ENCODE assay signal across 15 cellular contexts in genomic region chr22:31093956-31094622, GRCh38. TPM values are rescaled to one million over a fixed set of nuclear protein-coding genes. Genes with fewer than 3 reads are reported as not detected.
DNase-seq lines count a peak whose midpoint lies in the region; ATAC-seq and TF ChIP-seq lines count a peak whose summit lies in the region.
"Had no signal": no experiment of that assay in that cellular context is flagged by ENCODE, and none has a peak within 500 bp of the region (broad histone marks: within the 10 kb centered on the region; RNA-seq: fewer than 3 reads in every experiment).

No MANE protein-coding gene starts in this region.

- H3K4me1 ChIP-seq in body of pancreas (peaks cover 12% of the 10 kb centered on the region), right cardiac atrium (ENCODE audit: control insufficient read depth, insufficient read depth, low read length) (no peaks in the 10 kb centered on the region), stomach (peaks cover 23 to 92% (median 61%) of the 10 kb centered on the region in 4 donors)

- no peaks in the 10 kb centered on the region for H3K4me1 Mint-ChIP-seq in activated naive CD4-positive, alpha-beta T cell treated with anti-CD3 and anti-CD28 coated beads, Interleukin-2, amount 10 ng/mL, durations not matched to agents 7 days and 5 days
- no peaks in the 10 kb centered on the region for H3K4me1 Mint-ChIP-seq in natural killer cell treated with Interleukin-12 subunit alpha and Interleukin-12 subunit beta and Interleukin-15 and Interleukin-18, amount 100 ng/mL, for 72 hours (ENCODE audit: low read depth in 2 of 2)

- H3K36me3 Mint-ChIP-seq in activated naive CD4-positive, alpha-beta T cell treated with anti-CD3 and anti-CD28 coated beads, Interleukin-2, amount 10 ng/mL, durations not matched to agents 7 days and 5 days = peaks cover 22% of the 10 kb centered on the region
- no peaks in the 10 kb centered on the region for H3K36me3 Mint-ChIP-seq in natural killer cell treated with Interleukin-12 subunit alpha and Interleukin-12 subunit beta and Interleukin-15 and Interleukin-18, amount 100 ng/mL, for 72 hours

- H3K9me3 ChIP-seq in body of pancreas = no peaks in the 10 kb centered on the region
- no peaks in the 10 kb centered on the region for H3K9me3 ChIP-seq in right cardiac atrium (ENCODE audit: control insufficient read depth, low read length)
- no peaks in the 10 kb centered on the region for H3K9me3 ChIP-seq in stomach

- H3K36me3 ChIP-seq in H7 (replicated peaks; ENCODE audit: control insufficient read depth, insufficient read depth, low read length) = no peaks in the 10 kb centered on the region; the same call in none of the 2 replicates
- peaks cover 0 to 25% of the 10 kb centered on the region in 2 donors for H3K36me3 ChIP-seq in body of pancreas (replicated peaks in 1 of 2; ENCODE audit: insufficient read depth in 1 of 2, low read depth in 2 of 2)
- peaks cover 93 to 100% (median 100%) of the 10 kb centered on the region in 4 donors for H3K36me3 ChIP-seq in stomach

- no peak for TF ChIP-seq POLR2A in body of pancreas (IDR thresholded peaks at IDR 0.05)
- TF ChIP-seq POLR2A in stomach (IDR thresholded peaks at IDR 0.05) = no peak

- no peak overlapping the region for H3K4me3 Mint-ChIP-seq in activated naive CD4-positive, alpha-beta T cell treated with anti-CD3 and anti-CD28 coated beads, Interleukin-2, amount 10 ng/mL, durations not matched to agents 7 days and 5 days
- H3K4me3 Mint-ChIP-seq in natural killer cell treated with Interleukin-12 subunit alpha and Interleukin-12 subunit beta and Interleukin-15 and Interleukin-18, amount 100 ng/mL, for 72 hours = no peak overlapping the region
- H3K4me3 Mint-ChIP-seq: stimulated activated memory B cell treated with anti-CD40 and anti-IgM and Interleukin-4, amounts not matched to agents 10 μg/mL and 1 μg/mL and 100 μg/mL, for 72 hours had no signal

- WGBS in body of pancreas, 2 donors = 39 to 51% methylated on average over 3 to 4 of the region's 5 CpGs
- WGBS in right cardiac atrium = 45% methylated on average over 5 of the region's 5 CpGs
- 50 to 65% (median 54%) methylated on average over 4 to 5 of the region's 5 CpGs for WGBS in stomach, 5 donors

- intact Hi-C loops in body of pancreas (cut with DNase I) (no loop called here), right cardiac atrium (cut with DNase I) (loop anchor here in 2 of 4 donors (5.0 kb wide), 1 partner anchor 53 kb away; no protein-coding TSS in a partner anchor), stomach (cut with DNase I; ENCODE audit: low total_unique reads) (no loop called here)

- no peak for ATAC-seq in body of pancreas
- ATAC-seq in right cardiac atrium = peak; percentile 6 to 33
- ATAC-seq in HG02678 (IDR thresholded peaks at IDR 0.05; ENCODE audit: unreplicated experiment) = no peak
- no peak for ATAC-seq in natural killer cell treated with Interleukin-12 subunit alpha and Interleukin-12 subunit beta and Interleukin-15 and Interleukin-18, amount 100 ng/mL, for 72 hours
- ATAC-seq: HCT116; stimulated activated memory B cell treated with anti-CD40 and anti-IgM and Interleukin-4, amounts not matched to agents 10 μg/mL and 1 μg/mL and 100 μg/mL, for 72 hours had no signal

- H3K27me3 ChIP-seq in H7 (ENCODE audit: control insufficient read depth, insufficient read depth, low read length) (no peaks in the 10 kb centered on the region), body of pancreas (no peaks in the 10 kb centered on the region), right cardiac atrium (ENCODE audit: control insufficient read depth, insufficient read depth) (no peaks in the 10 kb centered on the region), stomach (no peaks in the 10 kb centered on the region)

- peak; percentile 50 for DNase-seq in H7
- peak in 3 of 4 donors; percentile 38 to 80 (median 69) for DNase-seq in body of pancreas
- DNase-seq in right cardiac atrium = peak; percentile 30 to 82 (median 81)
- DNase-seq in stomach = peak; percentile 51
- no peak for DNase-seq in activated naive CD4-positive, alpha-beta T cell treated with anti-CD3 and anti-CD28 coated beads, Interleukin-2, amount 10 ng/mL, durations not matched to agents 7 days and 5 days
- no peak for DNase-seq in stimulated activated CD4-positive, alpha-beta T cell treated with anti-CD3 and anti-CD28 coated beads, Interleukin-4, amount 100 ng/mL, for 24 hours
- no peak for DNase-seq in natural killer cell treated with Interleukin-12 subunit alpha and Interleukin-12 subunit beta and Interleukin-15 and Interleukin-18, amount 100 ng/mL, for 72 hours (ENCODE audit: low spot score)
- DNase-seq: occipital lobe; SIG-M5; stimulated activated CD4-positive, alpha-beta T cell treated with anti-CD3 and anti-CD28 coated beads, Interleukin-1b, Interleukin-23, amount 100 ng/mL, for 48 hours had no signal

- CTCF ChIA-PET in activated naive CD4-positive, alpha-beta T cell treated with anti-CD3 and anti-CD28 coated beads, Interleukin-2, amount 10 ng/mL, durations not matched to agents 7 days and 5 days (lab: Charles Lee) = interaction anchor here (1.2 kb wide), 1 partner anchor 14 kb away, joined by 4 read pairs; the partner anchor contains the start of gene SELENOM

- H3K27me3 Mint-ChIP-seq in activated naive CD4-positive, alpha-beta T cell treated with anti-CD3 and anti-CD28 coated beads, Interleukin-2, amount 10 ng/mL, durations not matched to agents 7 days and 5 days = no peaks in the 10 kb centered on the region
- no peaks in the 10 kb centered on the region for H3K27me3 Mint-ChIP-seq in natural killer cell treated with Interleukin-12 subunit alpha and Interleukin-12 subunit beta and Interleukin-15 and Interleukin-18, amount 100 ng/mL, for 72 hours
- H3K27me3 Mint-ChIP-seq: stimulated activated memory B cell treated with anti-CD40 and anti-IgM and Interleukin-4, amounts not matched to agents 10 μg/mL and 1 μg/mL and 100 μg/mL, for 72 hours had no signal

- H3K9me3 Mint-ChIP-seq in activated naive CD4-positive, alpha-beta T cell treated with anti-CD3 and anti-CD28 coated beads, Interleukin-2, amount 10 ng/mL, durations not matched to agents 7 days and 5 days = no peaks in the 10 kb centered on the region
- no peaks in the 10 kb centered on the region for H3K9me3 Mint-ChIP-seq in natural killer cell treated with Interleukin-12 subunit alpha and Interleukin-12 subunit beta and Interleukin-15 and Interleukin-18, amount 100 ng/mL, for 72 hours
- H3K9me3 Mint-ChIP-seq: stimulated activated memory B cell treated with anti-CD40 and anti-IgM and Interleukin-4, amounts not matched to agents 10 μg/mL and 1 μg/mL and 100 μg/mL, for 72 hours had no signal

- H3K27ac Mint-ChIP-seq in activated naive CD4-positive, alpha-beta T cell treated with anti-CD3 and anti-CD28 coated beads, Interleukin-2, amount 10 ng/mL, durations not matched to agents 7 days and 5 days = no peak overlapping the region
- H3K27ac Mint-ChIP-seq in natural killer cell treated with Interleukin-12 subunit alpha and Interleukin-12 subunit beta and Interleukin-15 and Interleukin-18, amount 100 ng/mL, for 72 hours = no peak overlapping the region
- H3K27ac Mint-ChIP-seq: stimulated activated memory B cell treated with anti-CD40 and anti-IgM and Interleukin-4, amounts not matched to agents 10 μg/mL and 1 μg/mL and 100 μg/mL, for 72 hours had no signal

- H3K4me3 ChIP-seq in H7 (ENCODE audit: insufficient read depth, low read depth, low read length) (no peak overlapping the region), body of pancreas (no peak overlapping the region), right cardiac atrium (ENCODE audit: low read length) (peak overlapping the region; percentile 34), stomach (peak overlapping the region; percentile 17 to 45 (median 44))

- no peak for TF ChIP-seq EP300 in stomach (IDR thresholded peaks at IDR 0.05)

- H3K27ac ChIP-seq in body of pancreas = peak overlapping the region in 1 of 4 donors; percentile 28
- peak overlapping the region; percentile 93 for H3K27ac ChIP-seq in right cardiac atrium (ENCODE audit: low read length)
- H3K27ac ChIP-seq in stomach = peak overlapping the region; percentile 4 to 96 (median 89)
- H3K27ac ChIP-seq: C4-2B had no signal

- TF ChIP-seq CTCF in body of pancreas (IDR thresholded peaks at IDR 0.05) (no peak), stomach (IDR thresholded peaks at IDR 0.05) (no peak)

RNA-seq across cellular contexts. Expression of gene SMTN, which starts 13.0 kb away (rescaled TPM):
- total RNA-seq in H7 (2014; rRNA removed; shearing (Covaris generic)) = 10.7 and 21.0 TPM in 2 replicates
- total RNA-seq in body of pancreas = 10 to 100 TPM; 35.5 to 50.1 TPM
- 100 to 1,000 TPM; 156 to 233 (median 217) TPM for total RNA-seq in right cardiac atrium
- 192 TPM for polyA plus RNA-seq in right cardiac atrium
- 100 to 1,000 TPM; 120 to 607 (median 406) TPM for total RNA-seq in stomach
- 100 to 1,000 TPM in 1 of 3 donors, 10 to 100 TPM in 2; 51.5 to 424 (median 78.5) TPM for polyA plus RNA-seq in stomach
- 10 to 100 TPM; 17.2 to 19.9 TPM for total RNA-seq in natural killer cell treated with Interleukin-12 subunit alpha and Interleukin-12 subunit beta and Interleukin-15 and Interleukin-18, amount 100 ng/mL, for 72 hours

RNA-seq across cellular contexts. Expression of gene SELENOM, which starts 13.3 kb away (rescaled TPM):
- total RNA-seq in H7 (2014; rRNA removed; shearing (Covaris generic)) = 14.6 and 22.4 TPM in 2 replicates
- 100 to 1,000 TPM; 127 to 198 TPM for total RNA-seq in body of pancreas
- 100 to 1,000 TPM; 167 to 205 (median 176) TPM for total RNA-seq in right cardiac atrium
- polyA plus RNA-seq in right cardiac atrium = 219 TPM
- 1,000 to 10,000 TPM in 1 of 5 donors, 100 to 1,000 TPM in 3, 10 to 100 TPM in 1; 59.8 to 1,443 (median 573) TPM for total RNA-seq in stomach
- 100 to 1,000 TPM; 243 to 454 (median 300) TPM for polyA plus RNA-seq in stomach
- 1 to 10 TPM; 4.4 to 6.0 TPM for total RNA-seq in natural killer cell treated with Interleukin-12 subunit alpha and Interleukin-12 subunit beta and Interleukin-15 and Interleukin-18, amount 100 ng/mL, for 72 hours

RNA-seq across cellular contexts. Expression of gene INPP5J, which starts 28.7 kb away (rescaled TPM):
- total RNA-seq in H7 (2014; rRNA removed; shearing (Covaris generic)) = 10.6 and 11.9 TPM in 2 replicates
- total RNA-seq in body of pancreas (10 to 100 TPM; 16.1 to 17.8 TPM), right cardiac atrium (10 to 100 TPM; 28.8 to 62.1 (median 50.7) TPM), stomach (10 to 100 TPM in 2 of 5 donors, 1 to 10 TPM in 3; 1.8 to 34.4 (median 9.6) TPM)
- polyA plus RNA-seq in right cardiac atrium (28.9 TPM), stomach (1 to 10 TPM; 5.5 to 9.5 (median 7.5) TPM)
- under 1 TPM in 1 of 2 donors, not detected in 1; 0.19 TPM for total RNA-seq in natural killer cell treated with Interleukin-12 subunit alpha and Interleukin-12 subunit beta and Interleukin-15 and Interleukin-18, amount 100 ng/mL, for 72 hours

RNA-seq across cellular contexts. Expression of gene PLA2G3, which starts 46.2 kb away (rescaled TPM):
- 13.6 and 19.3 TPM in 2 replicates for total RNA-seq in H7 (2014; rRNA removed; shearing (Covaris generic))
- total RNA-seq in body of pancreas = not detected
- not detected for total RNA-seq in right cardiac atrium
- not detected for polyA plus RNA-seq in right cardiac atrium
- total RNA-seq in stomach = not detected
- 1 to 10 TPM in 1 of 3 donors, under 1 TPM in 1, not detected in 1; 0.75 to 2.5 TPM for polyA plus RNA-seq in stomach
- total RNA-seq in natural killer cell treated with Interleukin-12 subunit alpha and Interleukin-12 subunit beta and Interleukin-15 and Interleukin-18, amount 100 ng/mL, for 72 hours = not detected
- total RNA-seq: liver, occipital lobe had no signal
- polyA plus RNA-seq: liver had no signal

Comparison
In these comparisons a context has a peak if more than half of its experiments do, and no peak if none do; other contexts are left out.
1. DNase-seq: peak in H7 (single experiment), body of pancreas (3 of 4), right cardiac atrium (3 of 3) and stomach (single experiment); none in activated naive CD4-positive, alpha-beta T cell treated with anti-CD3 and anti-CD28 coated beads, Interleukin-2, amount 10 ng/mL, durations not matched to agents 7 days and 5 days (single experiment), stimulated activated CD4-positive, alpha-beta T cell treated with anti-CD3 and anti-CD28 coated beads, Interleukin-4, amount 100 ng/mL, for 24 hours (single experiment) and natural killer cell treated with Interleukin-12 subunit alpha and Interleukin-12 subunit beta and Interleukin-15 and Interleukin-18, amount 100 ng/mL, for 72 hours (single experiment).
2. H3K4me3 ChIP-seq: peak in right cardiac atrium (single experiment) and stomach (4 of 4); none in H7 (single experiment) and body of pancreas (0 of 2).
3. ATAC-seq: peak in right cardiac atrium (2 of 2); none in body of pancreas (single experiment), HG02678 (single experiment) and natural killer cell treated with Interleukin-12 subunit alpha and Interleukin-12 subunit beta and Interleukin-15 and Interleukin-18, amount 100 ng/mL, for 72 hours (0 of 2).